Comparison of ENCODE assay signal across 17 cellular contexts in the genomic region with DNA sequence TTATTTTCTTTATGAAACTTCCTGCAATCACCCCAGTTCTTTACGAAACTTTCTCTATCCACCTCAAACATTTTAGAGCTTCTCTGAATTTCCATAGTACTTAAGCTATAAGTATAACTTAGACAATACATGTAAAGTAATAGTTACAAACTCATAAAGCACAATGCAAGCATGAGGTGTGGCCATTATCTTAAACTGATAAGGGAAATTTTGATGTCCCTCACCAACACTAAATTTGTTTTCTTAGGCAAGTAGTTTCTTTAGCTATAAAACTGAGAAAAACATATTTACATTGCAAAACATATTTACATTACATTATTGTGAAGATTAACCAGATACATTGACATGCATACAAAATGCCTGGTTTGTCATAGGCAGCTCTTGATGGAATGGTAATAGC.
"Had no signal": no experiment of that assay in that cellular context is flagged by ENCODE, and none has a peak within 500 bp of the region (broad histone marks: within the 10 kb centered on the region; RNA-seq: fewer than 3 reads in every experiment).

No MANE protein-coding gene starts in this region.

- H3K4me2 ChIP-seq: neural progenitor cell had no signal

- ATAC-seq: effector memory CD8-positive, alpha-beta T cell; left lung; naive thymus-derived CD4-positive, alpha-beta T cell; stimulated activated naive CD8-positive, alpha-beta T cell treated with anti-CD3 and anti-CD28 coated beads, Interleukin-15, amount 100 ng/mL, for 72 hours had no signal

- H3K4me3 ChIP-seq: coronary artery, esophagus squamous epithelium, left lung, neural progenitor cell, right lobe of liver, thyroid gland had no signal

- H2AFZ ChIP-seq: neural progenitor cell, parathyroid adenoma had no signal

- H3K27me3 ChIP-seq: esophagus squamous epithelium, left lung, neural progenitor cell, right lobe of liver, thyroid gland had no signal

- H3K36me3 ChIP-seq: esophagus squamous epithelium, left lung, neural progenitor cell, right lobe of liver, thyroid gland had no signal

- DNase-seq: effector memory CD8-positive, alpha-beta T cell; erythroblast; esophagus squamous epithelium; left lung; mesenchymal stem cell; naive thymus-derived CD4-positive, alpha-beta T cell; right lobe of liver; stimulated activated CD4-positive, alpha-beta T cell treated with anti-CD3 and anti-CD28 coated beads, Interleukin-12 subunit alpha, Interleukin-12 subunit beta, amount 100 ng/mL, for 4 hours; stimulated activated CD4-positive, alpha-beta T cell treated with anti-CD3 and anti-CD28 coated beads, Interleukin-1b, Interleukin-23, amount 100 ng/mL, for 48 hours; stimulated activated CD4-positive, alpha-beta T cell treated with anti-CD3 and anti-CD28 coated beads, Interleukin-4, amount 100 ng/mL, for 1 hour; stimulated activated CD8-positive, alpha-beta memory T cell treated with anti-CD3 and anti-CD28 coated beads, Interleukin-4, amount 100 ng/mL, for 48 hours; stimulated activated naive CD4-positive, alpha-beta T cell; stimulated activated naive CD8-positive, alpha-beta T cell treated with anti-CD3 and anti-CD28 coated beads, Interleukin-15, amount 100 ng/mL, for 72 hours; thyroid gland had no signal

- H3K9ac ChIP-seq: neural progenitor cell, parathyroid adenoma had no signal

- H3K27ac ChIP-seq: coronary artery, esophagus squamous epithelium, neural progenitor cell, parathyroid adenoma, right lobe of liver, thyroid gland had no signal

- H3K4me1 ChIP-seq: esophagus squamous epithelium, left lung, neural progenitor cell, parathyroid adenoma, right lobe of liver, thyroid gland had no signal

- H3K9me3 ChIP-seq: esophagus squamous epithelium, left lung, right lobe of liver, thyroid gland had no signal

- H3K79me2 ChIP-seq: parathyroid adenoma had no signal
